Comparison of ENCODE assay signal across 15 cellular contexts in the genomic region with DNA sequence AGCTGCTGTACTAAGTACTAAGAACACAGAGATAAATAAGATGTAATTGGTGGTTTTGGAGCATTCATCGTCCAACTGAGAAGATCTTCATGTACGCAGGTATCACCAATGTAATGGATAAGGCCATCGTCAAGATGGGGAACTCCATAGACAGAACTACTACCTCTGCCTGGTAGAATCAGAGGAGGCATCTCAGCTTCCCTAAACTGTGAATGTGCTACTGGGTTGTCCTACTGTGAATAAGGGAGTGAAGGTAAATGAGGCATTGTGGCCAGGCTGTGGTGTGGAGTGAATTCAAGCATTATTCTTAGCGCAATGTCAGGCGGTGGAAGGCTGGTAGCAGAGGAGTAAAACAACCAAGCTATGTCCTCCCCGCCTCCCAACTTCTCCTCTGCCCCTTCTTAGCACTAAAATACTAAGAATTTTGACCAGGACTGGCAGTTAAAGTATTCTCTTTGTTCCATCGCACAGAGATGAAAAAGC.
DNase-seq lines count a peak whose midpoint lies in the region; ATAC-seq and TF ChIP-seq lines count a peak whose summit lies in the region.
"Had no signal": no experiment of that assay in that cellular context is flagged by ENCODE, and none has a peak within 500 bp of the region (broad histone marks: within the 10 kb centered on the region; RNA-seq: fewer than 3 reads in every experiment).

No MANE protein-coding gene starts in this region.

- H3K79me2 ChIP-seq in Karpas-422 (ENCODE audit: low read length) (no peaks in the 10 kb centered on the region), OCI-LY7 (ENCODE audit: insufficient read depth, low read depth, low read length) (no peaks in the 10 kb centered on the region)

- peak overlapping the region; percentile 21 for H3K27ac Mint-ChIP-seq in neural crest cell (ENCODE audit: unreplicated experiment)
- H3K27ac Mint-ChIP-seq in progenitor cell of endocrine pancreas, result no peak overlapping the region
- H3K27ac Mint-ChIP-seq: CD4-positive, alpha-beta memory T cell had no signal

- H3K27ac ChIP-seq in Karpas-422 (ENCODE audit: low read length) (peak overlapping the region; percentile 95), OCI-LY7 (ENCODE audit: low read depth, low read length, poor library complexity, severe bottlenecking) (peak overlapping the region; percentile 94), left lung (no peak overlapping the region)

- intact Hi-C loops in OCI-LY7 (cut with micrococcal nuclease; ENCODE audit: unreplicated experiment) (loop anchor here (2.0 kb wide), 1 partner anchor 15 kb away; no protein-coding TSS in a partner anchor), left lung (cut with DNase I) (no loop called here)

- H3K9me3 ChIP-seq in Karpas-422 (ENCODE audit: low read length), result no peaks in the 10 kb centered on the region
- peaks cover 17% of the 10 kb centered on the region for H3K9me3 ChIP-seq in OCI-LY7 (ENCODE audit: low read length)
- no peaks in the 10 kb centered on the region for H3K9me3 ChIP-seq in left lung

- TF ChIP-seq CTCF in OCI-LY7 (conservative IDR thresholded peaks at IDR 0.05; ENCODE audit: low read length) (no peak), neural crest cell (conservative IDR thresholded peaks at IDR 0.05) (no peak), left lung (IDR thresholded peaks at IDR 0.05) (no peak), progenitor cell of endocrine pancreas (IDR thresholded peaks at IDR 0.05; ENCODE audit: unreplicated experiment) (no peak)

- H3K4me3 ChIP-seq in Karpas-422 (ENCODE audit: low read length) (no peak overlapping the region), OCI-LY7 (ENCODE audit: low read depth, low read length, poor library complexity, severe bottlenecking) (peak overlapping the region; percentile 59), H7 (ENCODE audit: insufficient read depth, low read depth, low read length) (no peak overlapping the region), left lung (no peak overlapping the region)

- CTCF ChIA-PET in OCI-LY7 (lab: Charles Lee; ENCODE audit: unreplicated experiment), result interaction anchor here (1.5 to 1.7 kb wide), 2 partner anchors 10 to 68 kb away, joined by 4 to 5 read pairs; a partner anchor contains a TSS

- H3K4me2 ChIP-seq in Karpas-422 (ENCODE audit: low read depth, low read length, poor library complexity, severe bottlenecking) (peak overlapping the region; percentile 66), OCI-LY7 (ENCODE audit: low read length) (peak overlapping the region; percentile 80)

- POLR2A ChIA-PET in OCI-LY7 (lab: Charles Lee), result interaction anchor here (0.6 to 2.5 kb wide), 10 partner anchors 10 to 1751 kb away, joined by 3 to 16 read pairs (median 4); a partner anchor contains a TSS

- peaks cover 68% of the 10 kb centered on the region for H3K4me1 ChIP-seq in Karpas-422 (ENCODE audit: low read length)
- H3K4me1 ChIP-seq in OCI-LY7 (ENCODE audit: insufficient read depth, low read length, poor library complexity, severe bottlenecking), result peaks cover 59% of the 10 kb centered on the region
- H3K4me1 ChIP-seq in left lung, result peaks cover 0 to 47% of the 10 kb centered on the region in 2 donors

- no peaks in the 10 kb centered on the region for H3K27me3 Mint-ChIP-seq in neural crest cell (ENCODE audit: low read depth)
- H3K27me3 Mint-ChIP-seq in progenitor cell of endocrine pancreas, result no peaks in the 10 kb centered on the region

- peak overlapping the region; percentile 54 for H3K9ac ChIP-seq in Karpas-422 (ENCODE audit: low read length)

- no peaks in the 10 kb centered on the region for H4K20me1 ChIP-seq in Karpas-422 (ENCODE audit: insufficient read depth, low read depth, low read length)
- H4K20me1 ChIP-seq in OCI-LY7 (ENCODE audit: insufficient read depth, low read length), result no peaks in the 10 kb centered on the region

- H3K9me2 ChIP-seq in Karpas-422 (replicated peaks; ENCODE audit: insufficient read depth, low read length) (no peaks in the 10 kb centered on the region), OCI-LY7 (ENCODE audit: insufficient read depth, low read length) (no peaks in the 10 kb centered on the region)

- peaks cover 13% of the 10 kb centered on the region for H3K4me1 Mint-ChIP-seq in neural crest cell
- no peaks in the 10 kb centered on the region for H3K4me1 Mint-ChIP-seq in progenitor cell of endocrine pancreas (ENCODE audit: low read depth)

- H2AFZ ChIP-seq in Karpas-422 (ENCODE audit: low read length), result peak overlapping the region; percentile 40
- H2AFZ ChIP-seq in OCI-LY7 (ENCODE audit: low read length), result peak overlapping the region; percentile 34; the same call in 1 of the 2 replicates

- peaks cover 3% of the 10 kb centered on the region for H3K36me3 Mint-ChIP-seq in neural crest cell (ENCODE audit: low read depth)
- no peaks in the 10 kb centered on the region for H3K36me3 Mint-ChIP-seq in progenitor cell of endocrine pancreas (ENCODE audit: insufficient read depth)
- H3K36me3 Mint-ChIP-seq: CD4-positive, alpha-beta memory T cell had no signal

- no TSS peak for BruUV-seq in OCI-LY7 (replicated peaks; lab: Mats Ljungman, UMichigan)

- H3K27me3 ChIP-seq in Karpas-422 (ENCODE audit: low read length), result no peaks in the 10 kb centered on the region
- no peaks in the 10 kb centered on the region for H3K27me3 ChIP-seq in H7 (ENCODE audit: control insufficient read depth, insufficient read depth, low read length)
- H3K27me3 ChIP-seq in left lung, result no peaks in the 10 kb centered on the region

- H3K9me3 Mint-ChIP-seq in neural crest cell (peaks cover 3% of the 10 kb centered on the region), progenitor cell of endocrine pancreas (ENCODE audit: low read depth) (peaks cover 5% of the 10 kb centered on the region)

- DNase-seq in CD1c-positive myeloid dendritic cell (ENCODE audit: extremely low spot score) (peak; percentile 40), Karpas-422 (peak; percentile 47), OCI-LY7 (ENCODE audit: low spot score) (no peak), neural crest cell (ENCODE audit: low read depth, low spot score) (no peak), H7 (no peak), left lung (no peak), progenitor cell of endocrine pancreas (ENCODE audit: low spot score, unreplicated experiment) (no peak)
- DNase-seq in activated CD4-positive, alpha-beta T cell treated with anti-CD3 and anti-CD28 coated beads for 1 hour, result no peak
- DNase-seq: CD4-positive, alpha-beta memory T cell; H9; NCI-H1092; NCI-H2107; NCI-H226; NCI-H526; SIG-M5 had no signal

- H3K4me3 Mint-ChIP-seq in neural crest cell, result no peak overlapping the region
- no peak overlapping the region for H3K4me3 Mint-ChIP-seq in progenitor cell of endocrine pancreas (ENCODE audit: low read depth)
- H3K4me3 Mint-ChIP-seq: H9 had no signal

- H3K36me3 ChIP-seq in Karpas-422 (ENCODE audit: insufficient read depth, low read length) (no peaks in the 10 kb centered on the region), OCI-LY7 (ENCODE audit: insufficient read depth, low read length) (peaks cover 5% of the 10 kb centered on the region; the same call in 1 of the 2 replicates), H7 (replicated peaks; ENCODE audit: control insufficient read depth, insufficient read depth, low read length) (no peaks in the 10 kb centered on the region), left lung (no peaks in the 10 kb centered on the region)

- no peak for ATAC-seq in left lung

Comparison
In these comparisons a context has a peak if more than half of its experiments do, and no peak if none do; other contexts are left out.
1. DNase-seq: peak in CD1c-positive myeloid dendritic cell (single experiment) and Karpas-422 (single experiment); none in OCI-LY7 (single experiment), neural crest cell (single experiment), H7 (single experiment), left lung (0 of 2), progenitor cell of endocrine pancreas (single experiment) and activated CD4-positive, alpha-beta T cell treated with anti-CD3 and anti-CD28 coated beads for 1 hour (single experiment).
2. H3K27ac ChIP-seq: peak in Karpas-422 (single experiment) and OCI-LY7 (single experiment); none in left lung (0 of 2).